In the genomic region with DNA sequence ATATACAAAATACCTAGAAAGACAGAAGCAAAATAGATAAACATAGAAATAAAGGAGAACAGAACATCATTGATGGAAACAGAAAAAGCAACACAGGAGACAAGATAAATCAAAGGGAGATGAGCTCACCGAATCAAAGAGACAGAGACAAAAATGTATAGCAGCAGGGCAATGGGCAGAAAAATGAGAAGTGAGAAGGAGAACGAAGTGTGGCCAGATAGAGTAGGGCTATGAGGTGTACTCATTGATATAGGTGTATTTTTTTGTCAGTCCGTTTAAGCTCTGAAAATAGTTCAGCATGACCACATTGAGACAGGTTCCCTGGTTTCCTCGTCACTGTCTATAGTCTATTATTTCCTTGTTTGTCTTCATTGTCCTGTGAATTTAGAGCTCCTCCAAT, we compare ENCODE assay signal across 1 cellular context.
TF ChIP-seq lines count a peak whose summit lies in the region.

No MANE protein-coding gene starts in this region.

TF ChIP-seq in SK-N-SH, 30 proteins besides CTCF, POLR2A, EP300 and RAD21:
- TF ChIP-seq TAF1 (IDR thresholded peaks at IDR 0.05; ENCODE audit: borderline replicate concordance, low read depth, low read length) (no peak), USF2 (IDR thresholded peaks at IDR 0.05; ENCODE audit: borderline replicate concordance, low read depth, low read length) (no peak), ELF1 (IDR thresholded peaks at IDR 0.05) (no peak), RCOR1 (IDR thresholded peaks at IDR 0.05; ENCODE audit: low read length) (no peak), NRF1 (IDR thresholded peaks at IDR 0.05; ENCODE audit: low read depth, low read length) (no peak), REST (IDR thresholded peaks at IDR 0.05; ENCODE audit: low read depth, low read length) (no peak), NFIC (IDR thresholded peaks at IDR 0.05; ENCODE audit: borderline replicate concordance) (no peak), SIN3A (IDR thresholded peaks at IDR 0.05; ENCODE audit: borderline replicate concordance, low read depth, low read length) (no peak), YY1 (IDR thresholded peaks at IDR 0.05; ENCODE audit: low read depth) (no peak)
- TF ChIP-seq, protein P1, sequence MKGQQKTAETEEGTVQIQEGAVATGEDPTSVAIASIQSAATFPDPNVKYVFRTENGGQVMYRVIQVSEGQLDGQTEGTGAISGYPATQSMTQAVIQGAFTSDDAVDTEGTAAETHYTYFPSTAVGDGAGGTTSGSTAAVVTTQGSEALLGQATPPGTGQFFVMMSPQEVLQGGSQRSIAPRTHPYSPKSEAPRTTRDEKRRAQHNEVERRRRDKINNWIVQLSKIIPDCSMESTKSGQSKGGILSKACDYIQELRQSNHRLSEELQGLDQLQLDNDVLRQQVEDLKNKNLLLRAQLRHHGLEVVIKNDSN (IDR thresholded peaks at IDR 0.05; ENCODE audit: borderline replicate concordance, low read depth), result no peak
